1 cellular context compared by ENCODE assay signal in the genomic region with DNA sequence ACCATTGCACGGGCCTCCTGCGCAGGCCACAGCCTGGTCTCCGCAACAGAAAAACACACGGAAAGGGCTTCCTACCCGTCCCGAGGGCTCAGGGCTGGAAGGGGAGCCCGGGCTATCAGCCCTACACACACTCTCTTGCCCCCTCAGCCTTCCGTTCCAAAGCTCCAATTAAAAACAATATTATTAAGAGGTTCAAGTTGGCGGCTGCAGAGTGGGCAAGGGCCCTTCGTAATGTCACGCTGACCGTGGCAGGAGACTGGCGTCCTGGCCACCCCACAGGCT.
TF ChIP-seq lines count a peak whose summit lies in the region.

No MANE protein-coding gene starts in this region.

TF ChIP-seq in neural cell, 6 proteins besides CTCF, POLR2A, EP300 and RAD21 (continued from another document):
- TF ChIP-seq, protein P1, sequence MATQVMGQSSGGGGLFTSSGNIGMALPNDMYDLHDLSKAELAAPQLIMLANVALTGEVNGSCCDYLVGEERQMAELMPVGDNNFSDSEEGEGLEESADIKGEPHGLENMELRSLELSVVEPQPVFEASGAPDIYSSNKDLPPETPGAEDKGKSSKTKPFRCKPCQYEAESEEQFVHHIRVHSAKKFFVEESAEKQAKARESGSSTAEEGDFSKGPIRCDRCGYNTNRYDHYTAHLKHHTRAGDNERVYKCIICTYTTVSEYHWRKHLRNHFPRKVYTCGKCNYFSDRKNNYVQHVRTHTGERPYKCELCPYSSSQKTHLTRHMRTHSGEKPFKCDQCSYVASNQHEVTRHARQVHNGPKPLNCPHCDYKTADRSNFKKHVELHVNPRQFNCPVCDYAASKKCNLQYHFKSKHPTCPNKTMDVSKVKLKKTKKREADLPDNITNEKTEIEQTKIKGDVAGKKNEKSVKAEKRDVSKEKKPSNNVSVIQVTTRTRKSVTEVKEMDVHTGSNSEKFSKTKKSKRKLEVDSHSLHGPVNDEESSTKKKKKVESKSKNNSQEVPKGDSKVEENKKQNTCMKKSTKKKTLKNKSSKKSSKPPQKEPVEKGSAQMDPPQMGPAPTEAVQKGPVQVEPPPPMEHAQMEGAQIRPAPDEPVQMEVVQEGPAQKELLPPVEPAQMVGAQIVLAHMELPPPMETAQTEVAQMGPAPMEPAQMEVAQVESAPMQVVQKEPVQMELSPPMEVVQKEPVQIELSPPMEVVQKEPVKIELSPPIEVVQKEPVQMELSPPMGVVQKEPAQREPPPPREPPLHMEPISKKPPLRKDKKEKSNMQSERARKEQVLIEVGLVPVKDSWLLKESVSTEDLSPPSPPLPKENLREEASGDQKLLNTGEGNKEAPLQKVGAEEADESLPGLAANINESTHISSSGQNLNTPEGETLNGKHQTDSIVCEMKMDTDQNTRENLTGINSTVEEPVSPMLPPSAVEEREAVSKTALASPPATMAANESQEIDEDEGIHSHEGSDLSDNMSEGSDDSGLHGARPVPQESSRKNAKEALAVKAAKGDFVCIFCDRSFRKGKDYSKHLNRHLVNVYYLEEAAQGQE (IDR thresholded peaks at IDR 0.05; ENCODE audit: borderline replicate concordance): no peak
- TF ChIP-seq TAF1 (IDR thresholded peaks at IDR 0.05; ENCODE audit: low read depth) (no peak), EZH2 (IDR thresholded peaks at IDR 0.05; ENCODE audit: borderline replicate concordance, insufficient read depth, low read length, poor library complexity, severe bottlenecking) (no peak), SMC3 (conservative IDR thresholded peaks at IDR 0.05; ENCODE audit: poor library complexity) (no peak), MXI1 (conservative IDR thresholded peaks at IDR 0.05; ENCODE audit: poor library complexity, severe bottlenecking) (no peak)
TF ChIP-seq in neural cell: peak in this region for 0.
